ENCODE assay signal across 8 cellular contexts in the genomic region with DNA sequence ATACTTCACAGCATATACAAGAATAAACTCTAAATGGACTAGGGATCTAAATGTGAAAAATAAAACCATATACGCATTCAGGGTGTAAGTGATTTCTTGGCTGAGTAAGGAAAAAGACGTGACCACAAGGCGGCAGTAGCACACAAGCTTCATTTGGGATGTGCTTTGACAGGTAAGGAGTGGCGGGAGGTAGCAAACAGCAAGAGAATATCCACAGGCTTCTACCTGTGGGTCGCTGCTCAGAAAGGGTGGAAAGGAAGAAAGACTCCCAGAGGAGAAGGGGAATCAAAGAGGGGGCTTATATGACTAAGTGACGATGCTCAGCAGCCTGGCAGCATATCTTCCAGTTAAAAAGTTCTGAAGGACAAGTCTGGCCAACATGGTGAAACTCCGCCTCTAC. TPM values are rescaled to one million over a fixed set of nuclear protein-coding genes. Genes with fewer than 3 reads are reported as not detected.
DNase-seq lines count a peak whose midpoint lies in the region; FAIRE-seq and TF ChIP-seq lines count a peak whose summit lies in the region.

No MANE protein-coding gene starts in this region.

- no peak overlapping the region for H3K27ac ChIP-seq in osteoblast (ENCODE audit: low read depth, low read length)
- no peak overlapping the region for H3K27ac ChIP-seq in tibial artery

- peak overlapping the region; percentile 8 for H3K4me2 ChIP-seq in osteoblast (ENCODE audit: insufficient read depth, low read length)

- no peaks in the 10 kb centered on the region for H3K4me1 ChIP-seq in osteoblast (ENCODE audit: insufficient read depth, low read length)
- H3K4me1 ChIP-seq in tibial artery = peaks cover 0 to 23% (median 11%) of the 10 kb centered on the region in 4 donors

- H3K4me3 ChIP-seq in osteoblast (ENCODE audit: insufficient read depth, low read length) = no peak overlapping the region
- no peak overlapping the region for H3K4me3 ChIP-seq in tibial artery

- H3K79me2 ChIP-seq in osteoblast (ENCODE audit: insufficient read depth, low read length) = peaks cover 24% of the 10 kb centered on the region

- H3K27me3 ChIP-seq in osteoblast (ENCODE audit: insufficient read depth, low read length) (no peaks in the 10 kb centered on the region), tibial artery (peaks cover 0 to 2% of the 10 kb centered on the region in 2 donors)

- no peak for FAIRE-seq in frontal cortex (lab: Jason Lieb, UNC)

- peaks cover 3% of the 10 kb centered on the region for H3K36me3 ChIP-seq in osteoblast (ENCODE audit: insufficient read depth, low read length)
- H3K36me3 ChIP-seq in tibial artery = peaks cover 0 to 7% (median 6%) of the 10 kb centered on the region in 3 donors

- in situ Hi-C loops in Caki2 (cut with HindIII; ENCODE audit: low pct_unique_long_range_greater_than_20kb, low sequenced_read_pairs) = no loop called here

- TF ChIP-seq CTCF in LNCAP (IDR thresholded peaks at IDR 0.05) (peak; percentile 70), osteoblast (IDR thresholded peaks at IDR 0.05; ENCODE audit: extremely low read depth, low read depth, low read length) (peak; percentile 79), tibial artery (IDR thresholded peaks at IDR 0.05) (peak; percentile 35 to 48)

- intact Hi-C loops in tibial artery (cut with DNase I; ENCODE audit: low total_unique reads) = loop anchor here (10.0 kb wide), 1 partner anchor 198 kb away; no protein-coding TSS in a partner anchor

- H3K9me3 ChIP-seq in osteoblast (ENCODE audit: low read depth, low read length) (no peaks in the 10 kb centered on the region), tibial artery (no peaks in the 10 kb centered on the region)

- H2AFZ ChIP-seq in osteoblast (ENCODE audit: low read length) = peak overlapping the region; percentile 70

- peak; percentile 35 for DNase-seq in Caki2 (ENCODE audit: low read depth)
- DNase-seq in RPMI7951 (ENCODE audit: low read depth) = peak; percentile 57
- peak; percentile 57 to 58 for DNase-seq in activated T-helper 1 cell treated with anti-CD3 and anti-CD28 coated beads, Interleukin-2, amount 50 U/mL, for 16 hours (ENCODE audit: low read depth in 1 of 2, low spot score in 1 of 2)
- DNase-seq in fibroblast of the conjunctiva (ENCODE audit: low read depth) = peak; percentile 43
- peak; percentile 74 for DNase-seq in osteoblast (ENCODE audit: insufficient read length, low spot score, missing footprints)
- DNase-seq in tibial artery = peak in 1 of 2 donors; percentile 23
- no peak for DNase-seq in frontal cortex (ENCODE audit: low spot score in 2 of 2)

- peaks cover 9% of the 10 kb centered on the region for H4K20me1 ChIP-seq in osteoblast (ENCODE audit: insufficient read depth, low read length)

RNA-seq across cellular contexts. Expression of gene ZNF121, which starts 2.5 kb away (rescaled TPM):
- 7.4 and 13.3 TPM in 2 replicates for total RNA-seq in Caki2 (2014; rRNA removed; shearing (Covaris generic); ENCODE audit: low replicate concordance)
- total RNA-seq in RPMI7951 (2014; rRNA removed; shearing (Covaris generic)) = 29.2 and 31.8 TPM in 2 replicates
- total RNA-seq in osteoblast (39.1 and 40.1 TPM in 2 replicates), frontal cortex (106 TPM)

RNA-seq across cellular contexts. Expression of gene ZNF561, which starts 34.3 kb away (rescaled TPM):
- total RNA-seq in Caki2 (2014; rRNA removed; shearing (Covaris generic); ENCODE audit: low replicate concordance) = 7.4 and 9.9 TPM in 2 replicates
- total RNA-seq in RPMI7951 (2014; rRNA removed; shearing (Covaris generic)) = 9.0 and 19.2 TPM in 2 replicates
- total RNA-seq in osteoblast (44.2 and 45.2 TPM in 2 replicates), frontal cortex (39.5 TPM)

RNA-seq across cellular contexts. Expression of gene ZNF426, which starts 48.3 kb away (rescaled TPM):
- total RNA-seq in Caki2 (2014; rRNA removed; shearing (Covaris generic); ENCODE audit: low replicate concordance) = 0.14 TPM in 1 of 2 replicates, not detected in the other
- total RNA-seq in RPMI7951 (2014; rRNA removed; shearing (Covaris generic)) = 8.5 and 13.8 TPM in 2 replicates
- total RNA-seq in osteoblast (28.2 and 31.5 TPM in 2 replicates), frontal cortex (19.6 TPM)

Comparison
In these comparisons a context has a peak if more than half of its experiments do, and no peak if none do; other contexts are left out.
1. DNase-seq: peak in Caki2 (single experiment), RPMI7951 (single experiment), activated T-helper 1 cell treated with anti-CD3 and anti-CD28 coated beads, Interleukin-2, amount 50 U/mL, for 16 hours (2 of 2), fibroblast of the conjunctiva (single experiment) and osteoblast (single experiment); none in frontal cortex (0 of 2).
2. Peak in every context shown above with its lines, with median percentiles within 50 percentile points of each other: CTCF ChIP-seq.